ENCODE assay signal across 1 cellular context in the genomic region with DNA sequence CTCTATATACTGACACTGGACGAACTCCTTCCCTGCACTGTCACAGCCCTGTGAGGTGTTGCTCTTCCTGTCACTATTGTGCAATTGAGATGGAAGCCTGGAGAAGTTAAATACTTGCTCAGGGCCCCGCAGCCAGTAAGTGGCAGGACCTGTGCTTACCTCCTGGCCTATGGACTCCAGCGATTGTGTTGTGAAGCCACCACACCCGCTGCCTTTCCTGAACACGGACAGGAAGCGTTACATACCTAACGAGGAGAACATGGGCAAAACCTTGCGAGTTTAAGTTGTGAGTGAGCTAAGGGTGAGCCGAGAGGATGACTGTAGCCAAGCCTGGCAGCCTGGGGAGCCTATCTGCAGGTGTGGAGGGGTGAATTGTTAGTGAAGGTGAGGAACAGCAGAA.
TF ChIP-seq lines count a peak whose summit lies in the region.

No MANE protein-coding gene starts in this region.

TF ChIP-seq in HepG2, 621 proteins besides CTCF, POLR2A, EP300 and RAD21 (continued from another document and continues in another):
- TF ChIP-seq, protein P1, sequence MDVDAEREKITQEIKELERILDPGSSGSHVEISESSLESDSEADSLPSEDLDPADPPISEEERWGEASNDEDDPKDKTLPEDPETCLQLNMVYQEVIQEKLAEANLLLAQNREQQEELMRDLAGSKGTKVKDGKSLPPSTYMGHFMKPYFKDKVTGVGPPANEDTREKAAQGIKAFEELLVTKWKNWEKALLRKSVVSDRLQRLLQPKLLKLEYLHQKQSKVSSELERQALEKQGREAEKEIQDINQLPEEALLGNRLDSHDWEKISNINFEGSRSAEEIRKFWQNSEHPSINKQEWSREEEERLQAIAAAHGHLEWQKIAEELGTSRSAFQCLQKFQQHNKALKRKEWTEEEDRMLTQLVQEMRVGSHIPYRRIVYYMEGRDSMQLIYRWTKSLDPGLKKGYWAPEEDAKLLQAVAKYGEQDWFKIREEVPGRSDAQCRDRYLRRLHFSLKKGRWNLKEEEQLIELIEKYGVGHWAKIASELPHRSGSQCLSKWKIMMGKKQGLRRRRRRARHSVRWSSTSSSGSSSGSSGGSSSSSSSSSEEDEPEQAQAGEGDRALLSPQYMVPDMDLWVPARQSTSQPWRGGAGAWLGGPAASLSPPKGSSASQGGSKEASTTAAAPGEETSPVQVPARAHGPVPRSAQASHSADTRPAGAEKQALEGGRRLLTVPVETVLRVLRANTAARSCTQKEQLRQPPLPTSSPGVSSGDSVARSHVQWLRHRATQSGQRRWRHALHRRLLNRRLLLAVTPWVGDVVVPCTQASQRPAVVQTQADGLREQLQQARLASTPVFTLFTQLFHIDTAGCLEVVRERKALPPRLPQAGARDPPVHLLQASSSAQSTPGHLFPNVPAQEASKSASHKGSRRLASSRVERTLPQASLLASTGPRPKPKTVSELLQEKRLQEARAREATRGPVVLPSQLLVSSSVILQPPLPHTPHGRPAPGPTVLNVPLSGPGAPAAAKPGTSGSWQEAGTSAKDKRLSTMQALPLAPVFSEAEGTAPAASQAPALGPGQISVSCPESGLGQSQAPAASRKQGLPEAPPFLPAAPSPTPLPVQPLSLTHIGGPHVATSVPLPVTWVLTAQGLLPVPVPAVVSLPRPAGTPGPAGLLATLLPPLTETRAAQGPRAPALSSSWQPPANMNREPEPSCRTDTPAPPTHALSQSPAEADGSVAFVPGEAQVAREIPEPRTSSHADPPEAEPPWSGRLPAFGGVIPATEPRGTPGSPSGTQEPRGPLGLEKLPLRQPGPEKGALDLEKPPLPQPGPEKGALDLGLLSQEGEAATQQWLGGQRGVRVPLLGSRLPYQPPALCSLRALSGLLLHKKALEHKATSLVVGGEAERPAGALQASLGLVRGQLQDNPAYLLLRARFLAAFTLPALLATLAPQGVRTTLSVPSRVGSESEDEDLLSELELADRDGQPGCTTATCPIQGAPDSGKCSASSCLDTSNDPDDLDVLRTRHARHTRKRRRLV (CRISPR knock-in tag; IDR thresholded peaks at IDR 0.05): no peak
- TF ChIP-seq, protein P2, sequence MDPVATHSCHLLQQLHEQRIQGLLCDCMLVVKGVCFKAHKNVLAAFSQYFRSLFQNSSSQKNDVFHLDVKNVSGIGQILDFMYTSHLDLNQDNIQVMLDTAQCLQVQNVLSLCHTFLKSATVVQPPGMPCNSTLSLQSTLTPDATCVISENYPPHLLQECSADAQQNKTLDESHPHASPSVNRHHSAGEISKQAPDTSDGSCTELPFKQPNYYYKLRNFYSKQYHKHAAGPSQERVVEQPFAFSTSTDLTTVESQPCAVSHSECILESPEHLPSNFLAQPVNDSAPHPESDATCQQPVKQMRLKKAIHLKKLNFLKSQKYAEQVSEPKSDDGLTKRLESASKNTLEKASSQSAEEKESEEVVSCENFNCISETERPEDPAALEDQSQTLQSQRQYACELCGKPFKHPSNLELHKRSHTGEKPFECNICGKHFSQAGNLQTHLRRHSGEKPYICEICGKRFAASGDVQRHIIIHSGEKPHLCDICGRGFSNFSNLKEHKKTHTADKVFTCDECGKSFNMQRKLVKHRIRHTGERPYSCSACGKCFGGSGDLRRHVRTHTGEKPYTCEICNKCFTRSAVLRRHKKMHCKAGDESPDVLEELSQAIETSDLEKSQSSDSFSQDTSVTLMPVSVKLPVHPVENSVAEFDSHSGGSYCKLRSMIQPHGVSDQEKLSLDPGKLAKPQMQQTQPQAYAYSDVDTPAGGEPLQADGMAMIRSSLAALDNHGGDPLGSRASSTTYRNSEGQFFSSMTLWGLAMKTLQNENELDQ (CRISPR knock-in tag; IDR thresholded peaks at IDR 0.05; ENCODE audit: borderline replicate concordance): no peak
- TF ChIP-seq, protein P3, sequence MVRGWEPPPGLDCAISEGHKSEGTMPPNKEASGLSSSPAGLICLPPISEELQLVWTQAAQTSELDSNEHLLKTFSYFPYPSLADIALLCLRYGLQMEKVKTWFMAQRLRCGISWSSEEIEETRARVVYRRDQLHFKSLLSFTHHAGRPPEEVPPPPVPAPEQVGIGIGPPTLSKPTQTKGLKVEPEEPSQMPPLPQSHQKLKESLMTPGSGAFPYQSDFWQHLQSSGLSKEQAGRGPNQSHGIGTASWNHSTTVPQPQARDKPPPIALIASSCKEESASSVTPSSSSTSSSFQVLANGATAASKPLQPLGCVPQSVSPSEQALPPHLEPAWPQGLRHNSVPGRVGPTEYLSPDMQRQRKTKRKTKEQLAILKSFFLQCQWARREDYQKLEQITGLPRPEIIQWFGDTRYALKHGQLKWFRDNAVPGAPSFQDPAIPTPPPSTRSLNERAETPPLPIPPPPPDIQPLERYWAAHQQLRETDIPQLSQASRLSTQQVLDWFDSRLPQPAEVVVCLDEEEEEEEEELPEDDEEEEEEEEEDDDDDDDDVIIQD (CRISPR knock-in tag; IDR thresholded peaks at IDR 0.05; ENCODE audit: low read depth): no peak
- TF ChIP-seq, protein P4, sequence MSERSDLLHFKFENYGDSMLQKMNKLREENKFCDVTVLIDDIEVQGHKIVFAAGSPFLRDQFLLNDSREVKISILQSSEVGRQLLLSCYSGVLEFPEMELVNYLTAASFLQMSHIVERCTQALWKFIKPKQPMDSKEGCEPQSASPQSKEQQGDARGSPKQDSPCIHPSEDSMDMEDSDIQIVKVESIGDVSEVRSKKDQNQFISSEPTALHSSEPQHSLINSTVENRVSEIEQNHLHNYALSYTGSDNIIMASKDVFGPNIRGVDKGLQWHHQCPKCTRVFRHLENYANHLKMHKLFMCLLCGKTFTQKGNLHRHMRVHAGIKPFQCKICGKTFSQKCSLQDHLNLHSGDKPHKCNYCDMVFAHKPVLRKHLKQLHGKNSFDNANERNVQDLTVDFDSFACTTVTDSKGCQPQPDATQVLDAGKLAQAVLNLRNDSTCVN (CRISPR knock-in tag; IDR thresholded peaks at IDR 0.05; ENCODE audit: borderline replicate concordance): peak; percentile 41; the same call in 1 of the 2 replicates
- TF ChIP-seq RBFOX2 (IDR thresholded peaks at IDR 0.05; ENCODE audit: low read depth, low read length) (no peak), ZNF572 (CRISPR knock-in tag; IDR thresholded peaks at IDR 0.05) (0 out of 2 replicates have a peak, but pooled peaks have one; percentile 56), HMG20B (CRISPR knock-in tag; conservative IDR thresholded peaks at IDR 0.05) (no peak), ATF1 (CRISPR knock-in tag; IDR thresholded peaks at IDR 0.05) (0 out of 2 replicates have a peak, but pooled peaks have one; percentile 24), PPARG (CRISPR knock-in tag; conservative IDR thresholded peaks at IDR 0.05) (no peak), ZNF724P (CRISPR knock-in tag; IDR thresholded peaks at IDR 0.05; ENCODE audit: borderline replicate concordance) (no peak), BRCA1 (CRISPR knock-in tag; IDR thresholded peaks at IDR 0.05) (no peak), ZNF557 (CRISPR knock-in tag; IDR thresholded peaks at IDR 0.05) (no peak), MEIS1 (CRISPR knock-in tag; IDR thresholded peaks at IDR 0.05; ENCODE audit: borderline replicate concordance) (no peak), FOXA1 (IDR thresholded peaks at IDR 0.05) (no peak), FOXA1 (CRISPR knock-in tag; IDR thresholded peaks at IDR 0.05) (peak; percentile 33; the same call in 1 of the 2 replicates), SIN3B (IDR thresholded peaks at IDR 0.05; ENCODE audit: low read length) (no peak), RBM22 (optimal IDR thresholded peaks at IDR 0.05; ENCODE audit: low read length) (no peak), ZEB1 (IDR thresholded peaks at IDR 0.05; ENCODE audit: insufficient replicate concordance, low read depth) (no peak), TGIF2 (CRISPR knock-in tag; IDR thresholded peaks at IDR 0.05) (peak; percentile 68; the same call in 1 of the 2 replicates), ZNF614 (CRISPR knock-in tag; IDR thresholded peaks at IDR 0.05; ENCODE audit: borderline replicate concordance) (peak; percentile 37; the same call in 1 of the 2 replicates), NR1H2 (CRISPR knock-in tag; IDR thresholded peaks at IDR 0.05; ENCODE audit: borderline replicate concordance, low read depth) (no peak), ZNF264 (CRISPR knock-in tag; IDR thresholded peaks at IDR 0.05) (peak; percentile 96), SRY (CRISPR knock-in tag; IDR thresholded peaks at IDR 0.05) (peak; percentile 58; the same call in 1 of the 2 replicates), RARA (CRISPR knock-in tag; IDR thresholded peaks at IDR 0.05) (peak; percentile 26; the same call in 1 of the 2 replicates), ZNF619 (CRISPR knock-in tag; IDR thresholded peaks at IDR 0.05) (no peak), DPF2 (CRISPR knock-in tag; IDR thresholded peaks at IDR 0.05; ENCODE audit: borderline replicate concordance, low read depth) (peak; percentile 30; the same call in 1 of the 2 replicates), ZSCAN12 (CRISPR knock-in tag; IDR thresholded peaks at IDR 0.05) (no peak), TBL1XR1 (IDR thresholded peaks at IDR 0.05; ENCODE audit: borderline replicate concordance, low read length, partially characterized antibody) (peak; percentile 18), SAFB2 (CRISPR knock-in tag; IDR thresholded peaks at IDR 0.05; ENCODE audit: borderline replicate concordance, low read depth) (no peak), SP1 (IDR thresholded peaks at IDR 0.05) (no peak), SP1 (CRISPR knock-in tag; IDR thresholded peaks at IDR 0.05) (no peak), NR2F2 (IDR thresholded peaks at IDR 0.05; ENCODE audit: borderline replicate concordance, low read depth) (no peak), ZNF468 (CRISPR knock-in tag; IDR thresholded peaks at IDR 0.05) (no peak), KMT2B (CRISPR knock-in tag; IDR thresholded peaks at IDR 0.05) (0 out of 2 replicates have a peak, but pooled peaks have one; percentile 28), ZNF354B (CRISPR knock-in tag; IDR thresholded peaks at IDR 0.05) (no peak)
- TF ChIP-seq, protein P5, sequence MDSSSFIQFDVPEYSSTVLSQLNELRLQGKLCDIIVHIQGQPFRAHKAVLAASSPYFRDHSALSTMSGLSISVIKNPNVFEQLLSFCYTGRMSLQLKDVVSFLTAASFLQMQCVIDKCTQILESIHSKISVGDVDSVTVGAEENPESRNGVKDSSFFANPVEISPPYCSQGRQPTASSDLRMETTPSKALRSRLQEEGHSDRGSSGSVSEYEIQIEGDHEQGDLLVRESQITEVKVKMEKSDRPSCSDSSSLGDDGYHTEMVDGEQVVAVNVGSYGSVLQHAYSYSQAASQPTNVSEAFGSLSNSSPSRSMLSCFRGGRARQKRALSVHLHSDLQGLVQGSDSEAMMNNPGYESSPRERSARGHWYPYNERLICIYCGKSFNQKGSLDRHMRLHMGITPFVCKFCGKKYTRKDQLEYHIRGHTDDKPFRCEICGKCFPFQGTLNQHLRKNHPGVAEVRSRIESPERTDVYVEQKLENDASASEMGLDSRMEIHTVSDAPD (CRISPR knock-in tag; IDR thresholded peaks at IDR 0.05): no peak
- TF ChIP-seq, protein P6, sequence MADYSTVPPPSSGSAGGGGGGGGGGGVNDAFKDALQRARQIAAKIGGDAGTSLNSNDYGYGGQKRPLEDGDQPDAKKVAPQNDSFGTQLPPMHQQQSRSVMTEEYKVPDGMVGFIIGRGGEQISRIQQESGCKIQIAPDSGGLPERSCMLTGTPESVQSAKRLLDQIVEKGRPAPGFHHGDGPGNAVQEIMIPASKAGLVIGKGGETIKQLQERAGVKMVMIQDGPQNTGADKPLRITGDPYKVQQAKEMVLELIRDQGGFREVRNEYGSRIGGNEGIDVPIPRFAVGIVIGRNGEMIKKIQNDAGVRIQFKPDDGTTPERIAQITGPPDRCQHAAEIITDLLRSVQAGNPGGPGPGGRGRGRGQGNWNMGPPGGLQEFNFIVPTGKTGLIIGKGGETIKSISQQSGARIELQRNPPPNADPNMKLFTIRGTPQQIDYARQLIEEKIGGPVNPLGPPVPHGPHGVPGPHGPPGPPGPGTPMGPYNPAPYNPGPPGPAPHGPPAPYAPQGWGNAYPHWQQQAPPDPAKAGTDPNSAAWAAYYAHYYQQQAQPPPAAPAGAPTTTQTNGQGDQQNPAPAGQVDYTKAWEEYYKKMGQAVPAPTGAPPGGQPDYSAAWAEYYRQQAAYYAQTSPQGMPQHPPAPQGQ (CRISPR knock-in tag; IDR thresholded peaks at IDR 0.05; ENCODE audit: borderline replicate concordance): 0 out of 2 replicates have a peak, but pooled peaks have one; percentile 76
- TF ChIP-seq, protein P7, sequence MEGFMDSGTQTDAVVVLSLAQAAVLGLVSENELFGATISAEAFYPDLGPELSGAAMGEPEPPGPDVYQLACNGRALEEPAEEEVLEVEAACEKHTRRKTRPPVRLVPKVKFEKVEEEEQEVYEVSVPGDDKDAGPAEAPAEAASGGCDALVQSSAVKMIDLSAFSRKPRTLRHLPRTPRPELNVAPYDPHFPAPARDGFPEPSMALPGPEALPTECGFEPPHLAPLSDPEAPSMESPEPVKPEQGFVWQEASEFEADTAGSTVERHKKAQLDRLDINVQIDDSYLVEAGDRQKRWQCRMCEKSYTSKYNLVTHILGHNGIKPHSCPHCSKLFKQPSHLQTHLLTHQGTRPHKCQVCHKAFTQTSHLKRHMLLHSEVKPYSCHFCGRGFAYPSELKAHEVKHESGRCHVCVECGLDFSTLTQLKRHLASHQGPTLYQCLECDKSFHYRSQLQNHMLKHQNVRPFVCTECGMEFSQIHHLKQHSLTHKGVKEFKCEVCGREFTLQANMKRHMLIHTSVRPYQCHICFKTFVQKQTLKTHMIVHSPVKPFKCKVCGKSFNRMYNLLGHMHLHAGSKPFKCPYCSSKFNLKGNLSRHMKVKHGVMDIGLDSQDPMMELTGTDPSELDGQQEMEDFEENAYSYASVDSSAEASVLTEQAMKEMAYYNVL (CRISPR knock-in tag; IDR thresholded peaks at IDR 0.05; ENCODE audit: borderline replicate concordance): no peak
- TF ChIP-seq, protein P8, sequence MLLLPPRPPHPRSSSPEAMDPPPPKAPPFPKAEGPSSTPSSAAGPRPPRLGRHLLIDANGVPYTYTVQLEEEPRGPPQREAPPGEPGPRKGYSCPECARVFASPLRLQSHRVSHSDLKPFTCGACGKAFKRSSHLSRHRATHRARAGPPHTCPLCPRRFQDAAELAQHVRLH (CRISPR knock-in tag; IDR thresholded peaks at IDR 0.05; ENCODE audit: borderline replicate concordance, low read depth): 0 out of 2 replicates have a peak, but pooled peaks have one; percentile 22
- TF ChIP-seq, protein P9, sequence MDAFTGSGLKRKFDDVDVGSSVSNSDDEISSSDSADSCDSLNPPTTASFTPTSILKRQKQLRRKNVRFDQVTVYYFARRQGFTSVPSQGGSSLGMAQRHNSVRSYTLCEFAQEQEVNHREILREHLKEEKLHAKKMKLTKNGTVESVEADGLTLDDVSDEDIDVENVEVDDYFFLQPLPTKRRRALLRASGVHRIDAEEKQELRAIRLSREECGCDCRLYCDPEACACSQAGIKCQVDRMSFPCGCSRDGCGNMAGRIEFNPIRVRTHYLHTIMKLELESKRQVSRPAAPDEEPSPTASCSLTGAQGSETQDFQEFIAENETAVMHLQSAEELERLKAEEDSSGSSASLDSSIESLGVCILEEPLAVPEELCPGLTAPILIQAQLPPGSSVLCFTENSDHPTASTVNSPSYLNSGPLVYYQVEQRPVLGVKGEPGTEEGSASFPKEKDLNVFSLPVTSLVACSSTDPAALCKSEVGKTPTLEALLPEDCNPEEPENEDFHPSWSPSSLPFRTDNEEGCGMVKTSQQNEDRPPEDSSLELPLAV (CRISPR knock-in tag; conservative IDR thresholded peaks at IDR 0.05; ENCODE audit: low read depth): no peak
- TF ChIP-seq, protein P10, sequence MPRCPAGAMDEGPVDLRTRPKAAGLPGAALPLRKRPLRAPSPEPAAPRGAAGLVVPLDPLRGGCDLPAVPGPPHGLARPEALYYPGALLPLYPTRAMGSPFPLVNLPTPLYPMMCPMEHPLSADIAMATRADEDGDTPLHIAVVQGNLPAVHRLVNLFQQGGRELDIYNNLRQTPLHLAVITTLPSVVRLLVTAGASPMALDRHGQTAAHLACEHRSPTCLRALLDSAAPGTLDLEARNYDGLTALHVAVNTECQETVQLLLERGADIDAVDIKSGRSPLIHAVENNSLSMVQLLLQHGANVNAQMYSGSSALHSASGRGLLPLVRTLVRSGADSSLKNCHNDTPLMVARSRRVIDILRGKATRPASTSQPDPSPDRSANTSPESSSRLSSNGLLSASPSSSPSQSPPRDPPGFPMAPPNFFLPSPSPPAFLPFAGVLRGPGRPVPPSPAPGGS (CRISPR knock-in tag; IDR thresholded peaks at IDR 0.05): 0 out of 2 replicates have a peak, but pooled peaks have one; percentile 22
